ENCODE assay signal across 1 cellular context in genomic region chr3:38031022-38031994, GRCh38.
TF ChIP-seq lines count a peak whose summit lies in the region.

No MANE protein-coding gene starts in this region.

TF ChIP-seq in SK-N-SH, 30 proteins besides CTCF, POLR2A, EP300 and RAD21 (continued from another document):
- no peak for TF ChIP-seq REST (IDR thresholded peaks at IDR 0.05; ENCODE audit: low read depth, low read length)
- TF ChIP-seq MXI1 (IDR thresholded peaks at IDR 0.05; ENCODE audit: low read depth, low read length): no peak
- TF ChIP-seq FOXJ3 (CRISPR knock-in tag; IDR thresholded peaks at IDR 0.05): no peak
- peak; percentile 67 for TF ChIP-seq NFIC (IDR thresholded peaks at IDR 0.05; ENCODE audit: borderline replicate concordance)
- no peak for TF ChIP-seq TEAD4 (IDR thresholded peaks at IDR 0.05; ENCODE audit: borderline replicate concordance, insufficient read depth)
- TF ChIP-seq PBX3 (IDR thresholded peaks at IDR 0.05): no peak
